Comparison of ENCODE assay signal across 11 cellular contexts in the genomic region with DNA sequence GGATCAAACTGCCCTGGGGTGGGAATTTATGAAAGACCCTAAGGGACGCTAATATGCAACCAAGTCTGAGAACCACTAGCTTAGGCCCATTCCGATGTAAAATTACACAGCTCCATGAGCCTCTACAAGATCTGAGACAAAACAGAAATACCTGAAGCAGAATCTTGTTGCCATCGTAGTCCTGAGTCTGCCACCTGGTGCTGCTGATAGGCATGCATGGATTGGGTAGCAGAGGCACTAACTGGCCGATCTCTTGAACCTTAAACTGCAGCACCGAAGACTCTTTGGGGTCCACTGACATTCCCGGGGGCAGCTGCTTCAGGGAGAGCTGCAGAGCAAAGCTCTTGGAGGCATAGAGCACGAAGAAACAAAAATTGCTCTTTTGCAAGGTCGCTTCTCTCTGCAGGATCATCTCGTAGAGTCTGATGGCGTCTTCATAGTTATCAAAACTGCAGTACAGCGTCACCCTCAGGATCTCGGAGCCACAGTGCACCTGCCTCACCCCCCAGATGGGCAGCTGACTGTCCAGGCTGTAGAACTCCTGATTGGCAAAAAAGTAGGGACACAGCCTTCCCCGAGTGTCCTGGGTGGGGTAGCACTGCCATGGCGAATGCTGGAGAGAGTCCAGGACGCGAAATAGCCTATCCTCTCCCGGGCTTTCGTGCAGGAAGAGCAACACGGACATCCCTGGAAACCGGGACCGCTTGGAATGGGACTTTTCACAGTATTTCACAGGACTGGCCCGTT. TPM values are rescaled to one million over a fixed set of nuclear protein-coding genes. Genes with fewer than 3 reads are reported as not detected.
DNase-seq lines count a peak whose midpoint lies in the region; ATAC-seq and TF ChIP-seq lines count a peak whose summit lies in the region.
"Had no signal": no experiment of that assay in that cellular context is flagged by ENCODE, and none has a peak within 500 bp of the region (broad histone marks: within the 10 kb centered on the region; RNA-seq: fewer than 3 reads in every experiment).

No MANE protein-coding gene starts in this region.

- H3K9me3 ChIP-seq in esophagus muscularis mucosa, result peaks cover 0 to 5% (median 0%) of the 10 kb centered on the region in 4 donors
- no peaks in the 10 kb centered on the region for H3K9me3 ChIP-seq in neutrophil
- H3K9me3 ChIP-seq: MG63 had no signal

- no peak for TF ChIP-seq EP300 in esophagus muscularis mucosa (IDR thresholded peaks at IDR 0.05)

- intact Hi-C loops in esophagus muscularis mucosa (cut with DNase I), result no loop called here

- no peaks in the 10 kb centered on the region for H3K36me3 ChIP-seq in esophagus muscularis mucosa
- H3K36me3 ChIP-seq in neutrophil, result no peaks in the 10 kb centered on the region
- H3K36me3 ChIP-seq: MG63 had no signal

- ATAC-seq in GM18519 (IDR thresholded peaks at IDR 0.05; ENCODE audit: low FRiP score, unreplicated experiment) (no peak), GM19463 (IDR thresholded peaks at IDR 0.05; ENCODE audit: unreplicated experiment) (no peak)

- TF ChIP-seq CTCF in esophagus muscularis mucosa (IDR thresholded peaks at IDR 0.05) (no peak), neutrophil (IDR thresholded peaks at IDR 0.05) (no peak)

- peak overlapping the region; percentile 40 to 56 (median 44) for H3K4me3 ChIP-seq in esophagus muscularis mucosa
- H3K4me3 ChIP-seq in neutrophil (ENCODE audit: low read depth in 1 of 2, low read length in 1 of 2), result peak overlapping the region; percentile 19 to 22
- H3K4me3 ChIP-seq: MG63 had no signal

- H3K27me3 ChIP-seq in esophagus muscularis mucosa (no peaks in the 10 kb centered on the region), neutrophil (no peaks in the 10 kb centered on the region)
- H3K27me3 ChIP-seq: MG63 had no signal

- H3K27ac ChIP-seq in esophagus muscularis mucosa (replicated peaks in 1 of 4), result peak overlapping the region; percentile 46 to 65 (median 49)
- H3K27ac ChIP-seq in neutrophil, result no peak overlapping the region

- DNase-seq in stimulated activated CD4-positive, alpha-beta T cell treated with anti-CD3 and anti-CD28 coated beads, Interleukin-15, amount 100 ng/mL, for 24 hours, result peak; percentile 3
- DNase-seq in stimulated activated CD4-positive, alpha-beta T cell treated with anti-CD3 and anti-CD28 coated beads, Interleukin-1b, Interleukin-23, amount 100 ng/mL, for 48 hours, result no peak
- DNase-seq in esophagus muscularis mucosa (ENCODE audit: extremely low spot score) (no peak), mesenteric fat pad (ENCODE audit: low spot score) (no peak), NCI-H526 treated with DMSO at 0.1 percent for 48 hours (lab: John Stamatoyannopoulos, UW) (no peak)
- DNase-seq: cortex of kidney had no signal

- WGBS in esophagus muscularis mucosa, result 72% methylated on average over 21 of the region's 22 CpGs

- peaks cover 0 to 11% (median 2%) of the 10 kb centered on the region in 4 donors for H3K4me1 ChIP-seq in esophagus muscularis mucosa
- peaks cover 12 to 32% of the 10 kb centered on the region in 2 experiments for H3K4me1 ChIP-seq in neutrophil (ENCODE audit: control insufficient read depth in 1 of 2, insufficient read depth in 1 of 2, low read depth in 1 of 2, low read length in 1 of 2)

- TF ChIP-seq POLR2A in esophagus muscularis mucosa (IDR thresholded peaks at IDR 0.05; ENCODE audit: low read depth), result no peak

RNA-seq across cellular contexts. Expression of gene FAM124B, which starts 0.8 kb away (rescaled TPM):
- total RNA-seq in esophagus muscularis mucosa (1 to 10 TPM; 2.3 to 6.2 (median 3.7) TPM), mesenteric fat pad (4.1 TPM)
- total RNA-seq: RPMI7951 had no signal
